Comparison of ENCODE assay signal across 8 cellular contexts in the genomic region with DNA sequence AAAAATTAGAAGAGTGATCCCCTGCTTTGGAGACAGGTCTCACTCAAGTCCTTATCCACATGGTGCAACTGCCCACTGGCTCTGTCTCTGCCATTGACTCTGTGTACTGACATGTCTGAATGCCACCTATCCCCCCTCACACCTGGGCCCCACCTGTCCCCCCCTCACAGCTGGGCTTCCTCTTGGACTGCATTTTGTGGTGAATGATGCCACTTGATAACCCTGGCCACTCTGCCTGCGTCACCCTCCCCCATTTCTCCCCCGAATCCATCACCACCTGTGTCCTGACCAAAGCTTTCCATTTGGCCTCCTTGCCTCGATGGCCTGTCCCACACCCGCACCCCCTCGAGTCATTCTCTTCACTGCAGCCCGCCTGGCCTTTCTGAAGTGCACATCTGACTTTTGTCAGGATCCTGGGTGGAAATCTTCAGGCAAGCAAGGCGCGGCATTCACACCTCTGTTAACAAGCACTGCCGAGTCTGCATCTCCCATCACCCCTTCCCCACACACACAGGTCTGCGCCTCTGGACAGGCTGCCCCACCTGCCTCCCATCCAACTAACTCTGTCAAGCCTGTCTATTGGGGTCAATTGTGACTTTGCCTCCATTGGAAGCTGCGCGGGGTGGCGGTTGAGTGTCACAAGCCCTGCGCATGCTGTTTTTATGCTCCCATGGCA.
DNase-seq lines count a peak whose midpoint lies in the region; ATAC-seq and TF ChIP-seq lines count a peak whose summit lies in the region.

No MANE protein-coding gene starts in this region.

- ATAC-seq in activated T-cell treated with anti-CD3 and anti-CD28 coated beads, Interleukin-2, amount 50 U/mL, for 4 hours: no peak
- no peak for ATAC-seq in WTC11
- ATAC-seq in stimulated activated memory B cell treated with anti-CD40 and anti-IgM and Interleukin-4, amounts not matched to agents 10 μg/mL and 1 μg/mL and 100 μg/mL, for 72 hours: no peak
- ATAC-seq in GM18873 (IDR thresholded peaks at IDR 0.05; ENCODE audit: low FRiP score, unreplicated experiment): no peak

- peak overlapping the region; percentile 87 to 96 (median 93) for H3K27ac ChIP-seq in esophagus squamous epithelium

- no peaks in the 10 kb centered on the region for H3K27me3 ChIP-seq in esophagus squamous epithelium

- peak overlapping the region in 2 of 4 donors; percentile 13 to 31 for H3K4me3 ChIP-seq in esophagus squamous epithelium

- H3K27me3 Mint-ChIP-seq in activated T-cell treated with anti-CD3 and anti-CD28 coated beads, Interleukin-2, amount 50 U/mL, for 4 hours (ENCODE audit: low read depth): no peaks in the 10 kb centered on the region
- H3K27me3 Mint-ChIP-seq in WTC11 (ENCODE audit: low read depth): no peaks in the 10 kb centered on the region
- H3K27me3 Mint-ChIP-seq in stimulated activated memory B cell treated with anti-CD40 and anti-IgM and Interleukin-4, amounts not matched to agents 10 μg/mL and 1 μg/mL and 100 μg/mL, for 72 hours: no peaks in the 10 kb centered on the region

- H3K36me3 Mint-ChIP-seq in activated T-cell treated with anti-CD3 and anti-CD28 coated beads, Interleukin-2, amount 50 U/mL, for 4 hours (ENCODE audit: insufficient read depth): peaks cover 60% of the 10 kb centered on the region
- no peaks in the 10 kb centered on the region for H3K36me3 Mint-ChIP-seq in WTC11
- H3K36me3 Mint-ChIP-seq in stimulated activated memory B cell treated with anti-CD40 and anti-IgM and Interleukin-4, amounts not matched to agents 10 μg/mL and 1 μg/mL and 100 μg/mL, for 72 hours: peaks cover 43% of the 10 kb centered on the region

- H3K9me3 ChIP-seq in esophagus squamous epithelium: no peaks in the 10 kb centered on the region

- H3K36me3 ChIP-seq in esophagus squamous epithelium: peaks cover 0 to 10% (median 0%) of the 10 kb centered on the region in 3 donors

- TF ChIP-seq CTCF in WTC11 (IDR thresholded peaks at IDR 0.05) (no peak), esophagus squamous epithelium (IDR thresholded peaks at IDR 0.05) (no peak)

- H3K27ac Mint-ChIP-seq in WTC11: peak overlapping the region; percentile 61; the same call in 1 of the 2 replicates
- H3K27ac Mint-ChIP-seq in stimulated activated memory B cell treated with anti-CD40 and anti-IgM and Interleukin-4, amounts not matched to agents 10 μg/mL and 1 μg/mL and 100 μg/mL, for 72 hours: peak overlapping the region; percentile 82

- no peak for DNase-seq in activated T-cell treated with anti-CD3 and anti-CD28 coated beads, Interleukin-2, amount 50 U/mL, for 4 hours
- no peak for DNase-seq in activated T-cell treated with anti-CD3 and anti-CD28 coated beads, Interleukin-2, amount 50 U/mL, for 1 hour
- DNase-seq in WTC11 (ENCODE audit: low spot score) (no peak), esophagus squamous epithelium (lab: John Stamatoyannopoulos, UW) (no peak), NCI-H1105 treated with DMSO at 0.1 percent for 48 hours (lab: John Stamatoyannopoulos, UW) (no peak), medulla oblongata (ENCODE audit: extremely low spot score) (no peak)

- 80 to 91% methylated on average over 14 of the region's 14 CpGs for WGBS in esophagus squamous epithelium, 2 donors

- no peak for TF ChIP-seq POLR2A in esophagus squamous epithelium (IDR thresholded peaks at IDR 0.05)

- peak overlapping the region; percentile 84 for H3K4me3 Mint-ChIP-seq in activated T-cell treated with anti-CD3 and anti-CD28 coated beads, Interleukin-2, amount 50 U/mL, for 4 hours
- H3K4me3 Mint-ChIP-seq in WTC11: no peak overlapping the region
- H3K4me3 Mint-ChIP-seq in stimulated activated memory B cell treated with anti-CD40 and anti-IgM and Interleukin-4, amounts not matched to agents 10 μg/mL and 1 μg/mL and 100 μg/mL, for 72 hours: no peak overlapping the region

- CTCF ChIA-PET in WTC11 (lab: Charles Lee): interaction anchor here (2.0 kb wide), 1 partner anchor 12 kb away, joined by 9 read pairs; no protein-coding TSS in a partner anchor

- H3K4me1 Mint-ChIP-seq in activated T-cell treated with anti-CD3 and anti-CD28 coated beads, Interleukin-2, amount 50 U/mL, for 4 hours (ENCODE audit: low read depth): peaks cover 85% of the 10 kb centered on the region
- H3K4me1 Mint-ChIP-seq in WTC11: peaks cover 59% of the 10 kb centered on the region
- H3K4me1 Mint-ChIP-seq in stimulated activated memory B cell treated with anti-CD40 and anti-IgM and Interleukin-4, amounts not matched to agents 10 μg/mL and 1 μg/mL and 100 μg/mL, for 72 hours: peaks cover 72% of the 10 kb centered on the region

- peaks cover 30 to 82% (median 51%) of the 10 kb centered on the region in 3 donors for H3K4me1 ChIP-seq in esophagus squamous epithelium

- intact Hi-C loops in esophagus squamous epithelium (cut with DNase I): no loop called here

- no peaks in the 10 kb centered on the region for H3K9me3 Mint-ChIP-seq in activated T-cell treated with anti-CD3 and anti-CD28 coated beads, Interleukin-2, amount 50 U/mL, for 4 hours
- no peaks in the 10 kb centered on the region for H3K9me3 Mint-ChIP-seq in WTC11
- no peaks in the 10 kb centered on the region for H3K9me3 Mint-ChIP-seq in stimulated activated memory B cell treated with anti-CD40 and anti-IgM and Interleukin-4, amounts not matched to agents 10 μg/mL and 1 μg/mL and 100 μg/mL, for 72 hours

- POLR2A ChIA-PET in WTC11 (lab: Charles Lee): no interaction called here

TF ChIP-seq in WTC11, 78 proteins besides CTCF, POLR2A, EP300 and RAD21:
- TF ChIP-seq, protein P1, sequence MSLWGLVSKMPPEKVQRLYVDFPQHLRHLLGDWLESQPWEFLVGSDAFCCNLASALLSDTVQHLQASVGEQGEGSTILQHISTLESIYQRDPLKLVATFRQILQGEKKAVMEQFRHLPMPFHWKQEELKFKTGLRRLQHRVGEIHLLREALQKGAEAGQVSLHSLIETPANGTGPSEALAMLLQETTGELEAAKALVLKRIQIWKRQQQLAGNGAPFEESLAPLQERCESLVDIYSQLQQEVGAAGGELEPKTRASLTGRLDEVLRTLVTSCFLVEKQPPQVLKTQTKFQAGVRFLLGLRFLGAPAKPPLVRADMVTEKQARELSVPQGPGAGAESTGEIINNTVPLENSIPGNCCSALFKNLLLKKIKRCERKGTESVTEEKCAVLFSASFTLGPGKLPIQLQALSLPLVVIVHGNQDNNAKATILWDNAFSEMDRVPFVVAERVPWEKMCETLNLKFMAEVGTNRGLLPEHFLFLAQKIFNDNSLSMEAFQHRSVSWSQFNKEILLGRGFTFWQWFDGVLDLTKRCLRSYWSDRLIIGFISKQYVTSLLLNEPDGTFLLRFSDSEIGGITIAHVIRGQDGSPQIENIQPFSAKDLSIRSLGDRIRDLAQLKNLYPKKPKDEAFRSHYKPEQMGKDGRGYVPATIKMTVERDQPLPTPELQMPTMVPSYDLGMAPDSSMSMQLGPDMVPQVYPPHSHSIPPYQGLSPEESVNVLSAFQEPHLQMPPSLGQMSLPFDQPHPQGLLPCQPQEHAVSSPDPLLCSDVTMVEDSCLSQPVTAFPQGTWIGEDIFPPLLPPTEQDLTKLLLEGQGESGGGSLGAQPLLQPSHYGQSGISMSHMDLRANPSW (CRISPR knock-in tag; conservative IDR thresholded peaks at IDR 0.05; ENCODE audit: low read depth): no peak
